In the genomic region with DNA sequence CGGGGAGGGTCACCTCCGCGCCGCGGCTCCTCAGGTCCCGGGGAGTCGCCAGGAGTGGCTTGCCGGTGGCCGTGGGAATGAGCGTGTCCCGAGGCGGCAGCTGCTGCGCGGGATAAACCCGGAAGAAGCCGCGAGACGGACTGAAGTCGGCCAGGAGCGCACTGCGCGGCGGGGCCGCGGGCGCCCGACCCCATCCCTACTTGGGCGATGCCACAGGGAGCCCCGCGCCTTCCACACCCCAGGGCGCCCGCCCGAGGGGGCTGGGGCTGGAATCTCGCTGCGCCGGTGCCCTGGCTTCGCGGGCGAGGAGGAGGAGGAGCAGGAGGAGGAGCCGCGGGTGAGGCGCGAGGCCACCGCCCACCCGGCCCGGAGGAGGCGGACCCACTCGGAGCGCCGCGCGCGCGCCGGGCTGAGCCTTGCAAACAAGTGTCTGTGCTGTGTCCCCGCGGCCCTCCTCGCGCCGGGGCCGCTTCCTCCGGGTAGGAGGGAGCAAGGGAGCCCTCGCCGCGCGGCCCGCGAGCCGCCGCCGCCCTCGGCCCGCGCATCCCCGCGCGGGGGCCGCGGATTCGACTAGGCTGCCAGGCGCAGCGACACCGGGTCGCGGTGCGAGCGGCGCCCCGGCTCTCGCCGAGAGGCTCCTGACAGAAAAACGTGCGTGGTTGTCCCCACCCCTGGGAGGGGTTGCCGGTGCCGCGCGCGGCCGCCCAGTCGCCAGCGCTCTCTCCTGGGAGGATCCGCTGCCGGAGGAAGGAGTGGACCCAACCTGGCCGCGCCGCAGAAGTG, we compare ENCODE assay signal across 1 cellular context.
TF ChIP-seq lines count a peak whose summit lies in the region.

A gene (plus strand): TSS at position 412 of the 783 bp plus-strand sequence.

TF ChIP-seq in HepG2, 621 proteins besides CTCF, POLR2A, EP300 and RAD21 (continued from another document and continues in another):
- no peak; the same call in 1 of the 2 replicates for TF ChIP-seq THYN1 (CRISPR knock-in tag; IDR thresholded peaks at IDR 0.05; ENCODE audit: borderline replicate concordance, low read depth)
- peak; percentile 75; the same call in 1 of the 2 replicates for TF ChIP-seq KLF9 (CRISPR knock-in tag; IDR thresholded peaks at IDR 0.05; ENCODE audit: low read depth)
- no peak for TF ChIP-seq ATF7 (IDR thresholded peaks at IDR 0.05)
- TF ChIP-seq ATF7 (CRISPR knock-in tag; IDR thresholded peaks at IDR 0.05) = no peak
- TF ChIP-seq, protein P1, sequence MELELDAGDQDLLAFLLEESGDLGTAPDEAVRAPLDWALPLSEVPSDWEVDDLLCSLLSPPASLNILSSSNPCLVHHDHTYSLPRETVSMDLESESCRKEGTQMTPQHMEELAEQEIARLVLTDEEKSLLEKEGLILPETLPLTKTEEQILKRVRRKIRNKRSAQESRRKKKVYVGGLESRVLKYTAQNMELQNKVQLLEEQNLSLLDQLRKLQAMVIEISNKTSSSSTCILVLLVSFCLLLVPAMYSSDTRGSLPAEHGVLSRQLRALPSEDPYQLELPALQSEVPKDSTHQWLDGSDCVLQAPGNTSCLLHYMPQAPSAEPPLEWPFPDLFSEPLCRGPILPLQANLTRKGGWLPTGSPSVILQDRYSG (CRISPR knock-in tag; IDR thresholded peaks at IDR 0.05) = peak; percentile 10; the same call in 1 of the 2 replicates
- TF ChIP-seq ZNF496 (CRISPR knock-in tag; IDR thresholded peaks at IDR 0.05; ENCODE audit: insufficient replicate concordance) = no peak
- TF ChIP-seq MED13 (CRISPR knock-in tag; IDR thresholded peaks at IDR 0.05) = peak; percentile 68; the same call in 1 of the 2 replicates
- TF ChIP-seq, protein P2, sequence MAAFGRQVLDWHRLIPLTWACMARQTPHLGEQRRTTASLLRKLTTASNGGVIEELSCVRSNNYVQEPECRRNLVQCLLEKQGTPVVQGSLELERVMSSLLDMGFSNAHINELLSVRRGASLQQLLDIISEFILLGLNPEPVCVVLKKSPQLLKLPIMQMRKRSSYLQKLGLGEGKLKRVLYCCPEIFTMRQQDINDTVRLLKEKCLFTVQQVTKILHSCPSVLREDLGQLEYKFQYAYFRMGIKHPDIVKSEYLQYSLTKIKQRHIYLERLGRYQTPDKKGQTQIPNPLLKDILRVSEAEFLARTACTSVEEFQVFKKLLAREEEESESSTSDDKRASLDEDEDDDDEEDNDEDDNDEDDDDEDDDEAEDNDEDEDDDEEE (CRISPR knock-in tag; IDR thresholded peaks at IDR 0.05) = no peak
- TF ChIP-seq, protein P3, sequence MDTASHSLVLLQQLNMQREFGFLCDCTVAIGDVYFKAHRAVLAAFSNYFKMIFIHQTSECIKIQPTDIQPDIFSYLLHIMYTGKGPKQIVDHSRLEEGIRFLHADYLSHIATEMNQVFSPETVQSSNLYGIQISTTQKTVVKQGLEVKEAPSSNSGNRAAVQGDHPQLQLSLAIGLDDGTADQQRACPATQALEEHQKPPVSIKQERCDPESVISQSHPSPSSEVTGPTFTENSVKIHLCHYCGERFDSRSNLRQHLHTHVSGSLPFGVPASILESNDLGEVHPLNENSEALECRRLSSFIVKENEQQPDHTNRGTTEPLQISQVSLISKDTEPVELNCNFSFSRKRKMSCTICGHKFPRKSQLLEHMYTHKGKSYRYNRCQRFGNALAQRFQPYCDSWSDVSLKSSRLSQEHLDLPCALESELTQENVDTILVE (CRISPR knock-in tag; IDR thresholded peaks at IDR 0.05) = peak; percentile 27; the same call in 1 of the 2 replicates
- TF ChIP-seq PITX1 (CRISPR knock-in tag; IDR thresholded peaks at IDR 0.05) = no peak; the same call in 1 of the 2 replicates
- TF ChIP-seq, protein P4, sequence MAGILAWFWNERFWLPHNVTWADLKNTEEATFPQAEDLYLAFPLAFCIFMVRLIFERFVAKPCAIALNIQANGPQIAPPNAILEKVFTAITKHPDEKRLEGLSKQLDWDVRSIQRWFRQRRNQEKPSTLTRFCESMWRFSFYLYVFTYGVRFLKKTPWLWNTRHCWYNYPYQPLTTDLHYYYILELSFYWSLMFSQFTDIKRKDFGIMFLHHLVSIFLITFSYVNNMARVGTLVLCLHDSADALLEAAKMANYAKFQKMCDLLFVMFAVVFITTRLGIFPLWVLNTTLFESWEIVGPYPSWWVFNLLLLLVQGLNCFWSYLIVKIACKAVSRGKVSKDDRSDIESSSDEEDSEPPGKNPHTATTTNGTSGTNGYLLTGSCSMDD (CRISPR knock-in tag; IDR thresholded peaks at IDR 0.05) = no peak
- TF ChIP-seq POGZ (CRISPR knock-in tag; IDR thresholded peaks at IDR 0.05) = no peak
- TF ChIP-seq HDAC6 (IDR thresholded peaks at IDR 0.05; ENCODE audit: low read depth, low read length) = no peak
- peak; percentile 62; the same call in 1 of the 2 replicates for TF ChIP-seq ERF (CRISPR knock-in tag; IDR thresholded peaks at IDR 0.05)
- TF ChIP-seq NFE2 (CRISPR knock-in tag; IDR thresholded peaks at IDR 0.05) = no peak
- peak; percentile 17 for TF ChIP-seq MED8 (CRISPR knock-in tag; IDR thresholded peaks at IDR 0.05; ENCODE audit: insufficient replicate concordance)
- TF ChIP-seq, protein P5, sequence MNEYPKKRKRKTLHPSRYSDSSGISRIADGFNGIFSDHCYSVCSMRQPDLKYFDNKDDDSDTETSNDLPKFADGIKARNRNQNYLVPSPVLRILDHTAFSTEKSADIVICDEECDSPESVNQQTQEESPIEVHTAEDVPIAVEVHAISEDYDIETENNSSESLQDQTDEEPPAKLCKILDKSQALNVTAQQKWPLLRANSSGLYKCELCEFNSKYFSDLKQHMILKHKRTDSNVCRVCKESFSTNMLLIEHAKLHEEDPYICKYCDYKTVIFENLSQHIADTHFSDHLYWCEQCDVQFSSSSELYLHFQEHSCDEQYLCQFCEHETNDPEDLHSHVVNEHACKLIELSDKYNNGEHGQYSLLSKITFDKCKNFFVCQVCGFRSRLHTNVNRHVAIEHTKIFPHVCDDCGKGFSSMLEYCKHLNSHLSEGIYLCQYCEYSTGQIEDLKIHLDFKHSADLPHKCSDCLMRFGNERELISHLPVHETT (CRISPR knock-in tag; conservative IDR thresholded peaks at IDR 0.05) = peak; percentile 54
- TF ChIP-seq CEBPB (IDR thresholded peaks at IDR 0.05; ENCODE audit: borderline replicate concordance, low read depth, low read length) = no peak
- no peak for TF ChIP-seq ZNF124 (CRISPR knock-in tag; IDR thresholded peaks at IDR 0.05)
- TF ChIP-seq, protein P6, sequence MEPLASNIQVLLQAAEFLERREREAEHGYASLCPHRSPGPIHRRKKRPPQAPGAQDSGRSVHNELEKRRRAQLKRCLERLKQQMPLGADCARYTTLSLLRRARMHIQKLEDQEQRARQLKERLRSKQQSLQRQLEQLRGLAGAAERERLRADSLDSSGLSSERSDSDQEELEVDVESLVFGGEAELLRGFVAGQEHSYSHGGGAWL (CRISPR knock-in tag; IDR thresholded peaks at IDR 0.05) = peak; percentile 75; the same call in 1 of the 2 replicates
- peak; percentile 93 for TF ChIP-seq SAP130 (CRISPR knock-in tag; IDR thresholded peaks at IDR 0.05; ENCODE audit: low read depth)
- peak; percentile 56; the same call in 1 of the 2 replicates for TF ChIP-seq SMYD3 (CRISPR knock-in tag; IDR thresholded peaks at IDR 0.05)
- no peak for TF ChIP-seq TBX3 (IDR thresholded peaks at IDR 0.05; ENCODE audit: borderline replicate concordance)
- TF ChIP-seq, protein P7, sequence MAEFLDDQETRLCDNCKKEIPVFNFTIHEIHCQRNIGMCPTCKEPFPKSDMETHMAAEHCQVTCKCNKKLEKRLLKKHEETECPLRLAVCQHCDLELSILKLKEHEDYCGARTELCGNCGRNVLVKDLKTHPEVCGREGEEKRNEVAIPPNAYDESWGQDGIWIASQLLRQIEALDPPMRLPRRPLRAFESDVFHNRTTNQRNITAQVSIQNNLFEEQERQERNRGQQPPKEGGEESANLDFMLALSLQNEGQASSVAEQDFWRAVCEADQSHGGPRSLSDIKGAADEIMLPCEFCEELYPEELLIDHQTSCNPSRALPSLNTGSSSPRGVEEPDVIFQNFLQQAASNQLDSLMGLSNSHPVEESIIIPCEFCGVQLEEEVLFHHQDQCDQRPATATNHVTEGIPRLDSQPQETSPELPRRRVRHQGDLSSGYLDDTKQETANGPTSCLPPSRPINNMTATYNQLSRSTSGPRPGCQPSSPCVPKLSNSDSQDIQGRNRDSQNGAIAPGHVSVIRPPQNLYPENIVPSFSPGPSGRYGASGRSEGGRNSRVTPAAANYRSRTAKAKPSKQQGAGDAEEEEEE (CRISPR knock-in tag; IDR thresholded peaks at IDR 0.05; ENCODE audit: borderline replicate concordance) = no peak
- TF ChIP-seq TBP (CRISPR knock-in tag; IDR thresholded peaks at IDR 0.05) = no peak
- peak; percentile 27; the same call in 1 of the 2 replicates for TF ChIP-seq ZNF563 (CRISPR knock-in tag; IDR thresholded peaks at IDR 0.05)
- TF ChIP-seq RARA (CRISPR knock-in tag; IDR thresholded peaks at IDR 0.05) = no peak
- TF ChIP-seq SUZ12 (IDR thresholded peaks at IDR 0.05; ENCODE audit: low read depth, low read length) = no peak
- TF ChIP-seq MBD4 (IDR thresholded peaks at IDR 0.05; ENCODE audit: borderline replicate concordance, low read length) = no peak
- TF ChIP-seq, protein P8, sequence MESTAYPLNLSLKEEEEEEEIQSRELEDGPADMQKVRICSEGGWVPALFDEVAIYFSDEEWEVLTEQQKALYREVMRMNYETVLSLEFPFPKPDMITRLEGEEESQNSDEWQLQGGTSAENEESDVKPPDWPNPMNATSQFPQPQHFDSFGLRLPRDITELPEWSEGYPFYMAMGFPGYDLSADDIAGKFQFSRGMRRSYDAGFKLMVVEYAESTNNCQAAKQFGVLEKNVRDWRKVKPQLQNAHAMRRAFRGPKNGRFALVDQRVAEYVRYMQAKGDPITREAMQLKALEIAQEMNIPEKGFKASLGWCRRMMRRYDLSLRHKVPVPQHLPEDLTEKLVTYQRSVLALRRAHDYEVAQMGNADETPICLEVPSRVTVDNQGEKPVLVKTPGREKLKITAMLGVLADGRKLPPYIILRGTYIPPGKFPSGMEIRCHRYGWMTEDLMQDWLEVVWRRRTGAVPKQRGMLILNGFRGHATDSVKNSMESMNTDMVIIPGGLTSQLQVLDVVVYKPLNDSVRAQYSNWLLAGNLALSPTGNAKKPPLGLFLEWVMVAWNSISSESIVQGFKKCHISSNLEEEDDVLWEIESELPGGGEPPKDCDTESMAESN (CRISPR knock-in tag; conservative IDR thresholded peaks at IDR 0.05) = peak; percentile 89; the same call in 1 of the 2 replicates
- no peak; the same call in 1 of the 2 replicates for TF ChIP-seq TMF1 (CRISPR knock-in tag; IDR thresholded peaks at IDR 0.05; ENCODE audit: low read depth)
- TF ChIP-seq ZNF451 (CRISPR knock-in tag; IDR thresholded peaks at IDR 0.05) = peak; percentile 41; the same call in 1 of the 2 replicates
- TF ChIP-seq HIVEP1 (CRISPR knock-in tag; IDR thresholded peaks at IDR 0.05) = no peak
- TF ChIP-seq ZFP1 (CRISPR knock-in tag; IDR thresholded peaks at IDR 0.05) = no peak
- TF ChIP-seq FOXK2 (IDR thresholded peaks at IDR 0.05) = no peak
- TF ChIP-seq DMAP1 (CRISPR knock-in tag; IDR thresholded peaks at IDR 0.05) = no peak; the same call in 1 of the 2 replicates
- TF ChIP-seq SCMH1 (CRISPR knock-in tag; IDR thresholded peaks at IDR 0.05; ENCODE audit: borderline replicate concordance) = no peak
- TF ChIP-seq ZFP41 (CRISPR knock-in tag; IDR thresholded peaks at IDR 0.05; ENCODE audit: borderline replicate concordance) = peak; percentile 67; the same call in 1 of the 2 replicates
- TF ChIP-seq HMG20A (CRISPR knock-in tag; IDR thresholded peaks at IDR 0.05; ENCODE audit: borderline replicate concordance) = no peak
- TF ChIP-seq ZNF367 (CRISPR knock-in tag; IDR thresholded peaks at IDR 0.05; ENCODE audit: borderline replicate concordance) = no peak; the same call in 1 of the 2 replicates
- TF ChIP-seq PHF5A (CRISPR knock-in tag; IDR thresholded peaks at IDR 0.05; ENCODE audit: low read depth, unreplicated experiment) = no peak
- no peak for TF ChIP-seq RBM22 (optimal IDR thresholded peaks at IDR 0.05; ENCODE audit: low read length)
- TF ChIP-seq NFE2L2 (IDR thresholded peaks at IDR 0.05; ENCODE audit: low read length) = no peak
- TF ChIP-seq ZNF441 (CRISPR knock-in tag; IDR thresholded peaks at IDR 0.05; ENCODE audit: borderline replicate concordance) = peak; percentile 43; the same call in 1 of the 2 replicates
- TF ChIP-seq, protein P9, sequence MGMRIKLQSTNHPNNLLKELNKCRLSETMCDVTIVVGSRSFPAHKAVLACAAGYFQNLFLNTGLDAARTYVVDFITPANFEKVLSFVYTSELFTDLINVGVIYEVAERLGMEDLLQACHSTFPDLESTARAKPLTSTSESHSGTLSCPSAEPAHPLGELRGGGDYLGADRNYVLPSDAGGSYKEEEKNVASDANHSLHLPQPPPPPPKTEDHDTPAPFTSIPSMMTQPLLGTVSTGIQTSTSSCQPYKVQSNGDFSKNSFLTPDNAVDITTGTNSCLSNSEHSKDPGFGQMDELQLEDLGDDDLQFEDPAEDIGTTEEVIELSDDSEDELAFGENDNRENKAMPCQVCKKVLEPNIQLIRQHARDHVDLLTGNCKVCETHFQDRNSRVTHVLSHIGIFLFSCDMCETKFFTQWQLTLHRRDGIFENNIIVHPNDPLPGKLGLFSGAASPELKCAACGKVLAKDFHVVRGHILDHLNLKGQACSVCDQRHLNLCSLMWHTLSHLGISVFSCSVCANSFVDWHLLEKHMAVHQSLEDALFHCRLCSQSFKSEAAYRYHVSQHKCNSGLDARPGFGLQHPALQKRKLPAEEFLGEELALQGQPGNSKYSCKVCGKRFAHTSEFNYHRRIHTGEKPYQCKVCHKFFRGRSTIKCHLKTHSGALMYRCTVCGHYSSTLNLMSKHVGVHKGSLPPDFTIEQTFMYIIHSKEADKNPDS (CRISPR knock-in tag; IDR thresholded peaks at IDR 0.05) = peak; percentile 68; the same call in 1 of the 2 replicates
- TF ChIP-seq ZNF331 (CRISPR knock-in tag; IDR thresholded peaks at IDR 0.05) = no peak
- TF ChIP-seq, protein P10, sequence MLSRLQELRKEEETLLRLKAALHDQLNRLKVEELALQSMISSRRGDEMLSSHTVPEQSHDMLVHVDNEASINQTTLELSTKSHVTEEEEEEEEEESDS (CRISPR knock-in tag; IDR thresholded peaks at IDR 0.05; ENCODE audit: borderline replicate concordance) = 0 out of 2 replicates have a peak, but pooled peaks have one; percentile 7
